11 cellular contexts compared by ENCODE assay signal in the genomic region with DNA sequence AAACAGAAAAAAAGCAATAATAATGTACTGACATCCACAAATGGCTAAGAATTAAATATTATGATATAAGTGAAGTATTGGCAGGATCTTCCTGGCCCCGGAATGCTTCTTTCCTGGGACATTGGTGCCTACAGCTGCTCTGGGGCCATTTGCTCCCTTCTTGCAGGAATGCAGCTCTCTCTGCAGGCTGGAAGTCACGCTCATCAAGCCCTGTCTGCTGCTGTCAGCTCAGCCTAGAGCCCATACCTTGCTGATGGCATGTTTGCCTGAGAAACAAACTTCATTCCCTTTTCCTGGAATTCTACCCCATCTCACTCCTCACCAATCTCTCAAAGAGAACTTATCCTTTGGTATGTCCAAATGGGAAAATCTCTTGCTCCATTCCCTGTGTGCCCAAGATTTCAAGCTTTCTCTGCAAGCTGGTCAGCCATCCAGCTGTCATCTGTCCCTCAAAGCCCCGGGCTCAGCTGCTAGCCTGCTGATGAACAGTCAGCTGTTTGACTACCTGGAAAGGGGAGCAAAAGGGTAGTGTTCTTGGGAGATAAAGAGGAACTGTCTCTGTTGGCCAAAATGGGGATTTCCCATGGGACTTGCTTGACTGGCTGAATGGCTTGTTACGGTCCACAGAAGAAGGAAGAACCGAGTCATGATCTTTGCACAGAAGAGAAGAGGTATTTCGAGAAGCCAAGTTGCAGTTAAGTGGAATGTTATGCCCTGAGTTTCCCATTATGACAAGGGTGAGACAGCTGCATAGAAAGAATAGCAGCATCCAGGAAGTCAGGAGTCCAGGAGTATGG. TPM values are rescaled to one million over a fixed set of nuclear protein-coding genes. Genes with fewer than 3 reads are reported as not detected.
A peak's percentile ranks its signal among the peaks of the same experiment; 100 is the strongest.
DNase-seq lines count a peak whose midpoint lies in the region; ATAC-seq, FAIRE-seq and TF ChIP-seq lines count a peak whose summit lies in the region.
"Had no signal": no experiment of that assay in that cellular context is flagged by ENCODE, and none has a peak within 500 bp of the region (broad histone marks: within the 10 kb centered on the region; RNA-seq: fewer than 3 reads in every experiment).

No MANE protein-coding gene starts in this region.

- TF ChIP-seq CTCF in mammary epithelial cell (conservative IDR thresholded peaks at IDR 0.05 in 1 of 2, IDR thresholded peaks at IDR 0.05 in 1 of 2; ENCODE audit: extremely low read depth in 1 of 2, insufficient read depth in 1 of 2, low read depth in 1 of 2, low read length in 2 of 2) (no peak), MCF 10A (IDR thresholded peaks at IDR 0.05; ENCODE audit: unreplicated experiment) (no peak)

- intact Hi-C loops in mammary epithelial cell (cut with micrococcal nuclease) (no loop called here), MCF 10A (cut with micrococcal nuclease) (no loop called here)
- intact Hi-C loops in activated T-helper 2 cell treated with anti-CD3 and anti-CD28 coated beads, Interferon-gamma antibody, Interleukin-2, Interleukin-4, amounts not matched to agents 10 μg/mL and 5 μg/mL and 100 μg/mL, durations not matched to agents 14 hours and 24 hours and 36 hours (cut with micrococcal nuclease), result no loop called here

- H3K36me3 Mint-ChIP-seq in MCF 10A (ENCODE audit: insufficient read depth, unreplicated experiment), result no peaks in the 10 kb centered on the region
- peaks cover 3% of the 10 kb centered on the region for H3K36me3 Mint-ChIP-seq in activated T-helper 2 cell treated with anti-CD3 and anti-CD28 coated beads, Interferon-gamma antibody, Interleukin-2, Interleukin-4, amounts not matched to agents 10 μg/mL and 5 μg/mL and 100 μg/mL, durations not matched to agents 14 hours and 24 hours and 36 hours (ENCODE audit: low read depth)
- H3K36me3 Mint-ChIP-seq in stimulated activated naive CD8-positive, alpha-beta T cell treated with anti-CD3 and anti-CD28 coated beads, Interleukin-15, Interleukin-2, amounts not matched to agents 100 ng/mL and 50 ng/mL, for 24 hours (ENCODE audit: low read depth), result no peaks in the 10 kb centered on the region

- H3K27ac Mint-ChIP-seq in MCF 10A (ENCODE audit: low read depth, unreplicated experiment), result no peak overlapping the region
- no peak overlapping the region for H3K27ac Mint-ChIP-seq in activated T-helper 2 cell treated with anti-CD3 and anti-CD28 coated beads, Interferon-gamma antibody, Interleukin-2, Interleukin-4, amounts not matched to agents 10 μg/mL and 5 μg/mL and 100 μg/mL, durations not matched to agents 14 hours and 24 hours and 36 hours
- H3K27ac Mint-ChIP-seq in stimulated activated naive CD8-positive, alpha-beta T cell treated with anti-CD3 and anti-CD28 coated beads, Interleukin-15, Interleukin-2, amounts not matched to agents 100 ng/mL and 50 ng/mL, for 24 hours, result peak overlapping the region; percentile 1

- no peak overlapping the region for H2AFZ ChIP-seq in mammary epithelial cell (ENCODE audit: low read depth, low read length)

- no peaks in the 10 kb centered on the region for H3K79me2 ChIP-seq in mammary epithelial cell (ENCODE audit: insufficient read depth, low read length)

- H3K36me3 ChIP-seq in mammary epithelial cell (ENCODE audit: insufficient read depth, low read length), result no peaks in the 10 kb centered on the region
- no peaks in the 10 kb centered on the region for H3K36me3 ChIP-seq in small intestine (ENCODE audit: control insufficient read depth in 2 of 2, insufficient read depth in 2 of 2, low read length in 2 of 2)

- H3K9ac ChIP-seq in mammary epithelial cell (ENCODE audit: insufficient read depth, low read length), result no peak overlapping the region

- dilution Hi-C loops in mammary epithelial cell (cut with HindIII; ENCODE audit: low sequenced_read_pairs), result no loop called here

- no peaks in the 10 kb centered on the region for H3K4me1 Mint-ChIP-seq in MCF 10A (ENCODE audit: insufficient read depth, unreplicated experiment)
- H3K4me1 Mint-ChIP-seq in activated T-helper 2 cell treated with anti-CD3 and anti-CD28 coated beads, Interferon-gamma antibody, Interleukin-2, Interleukin-4, amounts not matched to agents 10 μg/mL and 5 μg/mL and 100 μg/mL, durations not matched to agents 14 hours and 24 hours and 36 hours (ENCODE audit: low read depth), result peaks cover 2% of the 10 kb centered on the region
- peaks cover 16% of the 10 kb centered on the region for H3K4me1 Mint-ChIP-seq in stimulated activated naive CD8-positive, alpha-beta T cell treated with anti-CD3 and anti-CD28 coated beads, Interleukin-15, Interleukin-2, amounts not matched to agents 100 ng/mL and 50 ng/mL, for 24 hours (ENCODE audit: low read depth)

- CTCF ChIA-PET in mammary epithelial cell (lab: Charles Lee; ENCODE audit: low non-redundant PET) (no interaction called here), MCF 10A (lab: Yijun Ruan, JAX) (interaction anchor here (6.4 kb wide), 1 partner anchor 14 kb away, joined by 28 read pairs; no protein-coding TSS in a partner anchor)

- no peaks in the 10 kb centered on the region for H4K20me1 ChIP-seq in mammary epithelial cell (ENCODE audit: insufficient read depth, low read length)

- no peak for FAIRE-seq in small intestine (lab: Jason Lieb, UNC)

- POLR2A ChIA-PET in MCF 10A (lab: Yijun Ruan, JAX), result no interaction called here

- BruUV-seq in mammary epithelial cell (replicated peaks; lab: Mats Ljungman, UMichigan) (no TSS peak), MCF 10A (replicated peaks; lab: Mats Ljungman, UMichigan) (no TSS peak)

- no peaks in the 10 kb centered on the region for H3K27me3 ChIP-seq in mammary epithelial cell (ENCODE audit: insufficient read depth, low read length)
- H3K27me3 ChIP-seq in small intestine (ENCODE audit: control insufficient read depth in 2 of 2, insufficient read depth in 2 of 2, low read length in 2 of 2), result no peaks in the 10 kb centered on the region
- H3K27me3 ChIP-seq: body of pancreas had no signal

- in situ Hi-C loops in mammary epithelial cell (cut with MboI; ENCODE audit: low sequenced_read_pairs in 2 of 2), result no loop called here

- H3K27ac ChIP-seq in mammary epithelial cell (ENCODE audit: insufficient read depth, low read depth, low read length), result no peak overlapping the region
- H3K27ac ChIP-seq in small intestine (ENCODE audit: low read depth in 1 of 2, low read length in 1 of 2), result no peak overlapping the region
- H3K27ac ChIP-seq: body of pancreas had no signal

- no peaks in the 10 kb centered on the region for H3K4me1 ChIP-seq in mammary epithelial cell (ENCODE audit: insufficient read depth, low read length)
- peaks cover 0 to 5% of the 10 kb centered on the region in 2 donors for H3K4me1 ChIP-seq in small intestine (ENCODE audit: control insufficient read depth in 2 of 2, insufficient read depth in 1 of 2, low read depth in 1 of 2, low read length in 1 of 2)

- H3K9me3 ChIP-seq in mammary epithelial cell (replicated peaks; ENCODE audit: insufficient read depth, low read length) (no peaks in the 10 kb centered on the region), small intestine (ENCODE audit: control insufficient read depth, low read depth) (no peaks in the 10 kb centered on the region)
- H3K9me3 ChIP-seq: body of pancreas had no signal

- ATAC-seq in HG02852 (IDR thresholded peaks at IDR 0.05; ENCODE audit: unreplicated experiment), result peak; percentile 71
- ATAC-seq: body of pancreas had no signal

- no peak overlapping the region for H3K4me2 ChIP-seq in mammary epithelial cell (ENCODE audit: insufficient read depth, low read depth, low read length)

- peak; percentile 43 for DNase-seq in mammary epithelial cell
- no peak for DNase-seq in MCF 10A (ENCODE audit: unreplicated experiment)
- DNase-seq in activated T-helper 2 cell treated with anti-CD3 and anti-CD28 coated beads, Interferon-gamma antibody, Interleukin-2, Interleukin-4, amounts not matched to agents 10 μg/mL and 5 μg/mL and 100 μg/mL, durations not matched to agents 14 hours and 24 hours and 36 hours (ENCODE audit: low spot score), result peak; percentile 1
- DNase-seq in COLO668 (lab: John Stamatoyannopoulos, UW; ENCODE audit: unreplicated experiment), result no peak
- DNase-seq in small intestine, result no peak
- DNase-seq in nucleus accumbens (lab: John Stamatoyannopoulos, UW), result no peak
- DNase-seq: NCI-H2171 treated with DMSO at 0.1 percent for 48 hours, T1000 had no signal

- WGBS in mammary epithelial cell (ENCODE audit: low coverage, missing lambda C conversion rate), result 80% methylated on average over 6 of the region's 6 CpGs
- WGBS in small intestine, 3 donors, result 72 to 81% (median 75%) methylated on average over 6 of the region's 6 CpGs

- peaks cover 17% of the 10 kb centered on the region for H3K9me3 Mint-ChIP-seq in MCF 10A (ENCODE audit: unreplicated experiment)
- peaks cover 18% of the 10 kb centered on the region for H3K9me3 Mint-ChIP-seq in activated T-helper 2 cell treated with anti-CD3 and anti-CD28 coated beads, Interferon-gamma antibody, Interleukin-2, Interleukin-4, amounts not matched to agents 10 μg/mL and 5 μg/mL and 100 μg/mL, durations not matched to agents 14 hours and 24 hours and 36 hours
- H3K9me3 Mint-ChIP-seq in stimulated activated naive CD8-positive, alpha-beta T cell treated with anti-CD3 and anti-CD28 coated beads, Interleukin-15, Interleukin-2, amounts not matched to agents 100 ng/mL and 50 ng/mL, for 24 hours, result peaks cover 17% of the 10 kb centered on the region

- H3K4me3 ChIP-seq in mammary epithelial cell (replicated peaks in 1 of 3; ENCODE audit: insufficient read depth in 1 of 3, low read depth in 2 of 3, low read length in 3 of 3) (no peak overlapping the region), small intestine (ENCODE audit: low read depth in 1 of 2, low read length in 2 of 2) (no peak overlapping the region)
- H3K4me3 ChIP-seq: body of pancreas had no signal

- H3K4me3 Mint-ChIP-seq in MCF 10A (ENCODE audit: unreplicated experiment), result no peak overlapping the region
- no peak overlapping the region for H3K4me3 Mint-ChIP-seq in activated T-helper 2 cell treated with anti-CD3 and anti-CD28 coated beads, Interferon-gamma antibody, Interleukin-2, Interleukin-4, amounts not matched to agents 10 μg/mL and 5 μg/mL and 100 μg/mL, durations not matched to agents 14 hours and 24 hours and 36 hours (ENCODE audit: low read depth)
- no peak overlapping the region for H3K4me3 Mint-ChIP-seq in stimulated activated naive CD8-positive, alpha-beta T cell treated with anti-CD3 and anti-CD28 coated beads, Interleukin-15, Interleukin-2, amounts not matched to agents 100 ng/mL and 50 ng/mL, for 24 hours

- no peaks in the 10 kb centered on the region for H3K27me3 Mint-ChIP-seq in MCF 10A (ENCODE audit: insufficient read depth, unreplicated experiment)
- H3K27me3 Mint-ChIP-seq in activated T-helper 2 cell treated with anti-CD3 and anti-CD28 coated beads, Interferon-gamma antibody, Interleukin-2, Interleukin-4, amounts not matched to agents 10 μg/mL and 5 μg/mL and 100 μg/mL, durations not matched to agents 14 hours and 24 hours and 36 hours (ENCODE audit: low read depth), result peaks cover 9% of the 10 kb centered on the region
- H3K27me3 Mint-ChIP-seq in stimulated activated naive CD8-positive, alpha-beta T cell treated with anti-CD3 and anti-CD28 coated beads, Interleukin-15, Interleukin-2, amounts not matched to agents 100 ng/mL and 50 ng/mL, for 24 hours, result peaks cover 9% of the 10 kb centered on the region

RNA-seq across cellular contexts. Expression of a gene that starts 12.0 kb away (rescaled TPM):
- total RNA-seq in mammary epithelial cell (1 to 10 TPM; 1.4 to 4.0 TPM), MCF 10A (2022) (0.22 TPM in 1 of 2 replicates, not detected in the other)
- polyA plus RNA-seq in mammary epithelial cell (3.4 TPM), small intestine (100 to 1,000 TPM in 1 of 3 donors, 10 to 100 TPM in 2; 16.9 to 136 (median 86.7) TPM)
- polyA minus RNA-seq in mammary epithelial cell, result 8.9 TPM
- total RNA-seq in activated T-helper 2 cell treated with anti-CD3 and anti-CD28 coated beads, Interferon-gamma antibody, Interleukin-2, Interleukin-4, amounts not matched to agents 10 μg/mL and 5 μg/mL and 100 μg/mL, durations not matched to agents 14 hours and 24 hours and 36 hours, result 0.66 and 1.7 TPM in 2 replicates

RNA-seq across cellular contexts. Expression of a gene that starts 31.1 kb away (rescaled TPM):
- total RNA-seq in mammary epithelial cell, result 10 to 100 TPM; 25.0 to 45.6 TPM
- 139 TPM for polyA plus RNA-seq in mammary epithelial cell
- polyA minus RNA-seq in mammary epithelial cell, result 230 TPM
- 0.76 and 0.84 TPM in 2 replicates for total RNA-seq in MCF 10A (2022)
- total RNA-seq in activated T-helper 2 cell treated with anti-CD3 and anti-CD28 coated beads, Interferon-gamma antibody, Interleukin-2, Interleukin-4, amounts not matched to agents 10 μg/mL and 5 μg/mL and 100 μg/mL, durations not matched to agents 14 hours and 24 hours and 36 hours, result 0.64 and 1.5 TPM in 2 replicates
- polyA plus RNA-seq in small intestine, result 10 to 100 TPM in 1 of 3 donors, 1 to 10 TPM in 2; 4.0 to 39.4 (median 6.8) TPM

RNA-seq across cellular contexts. Expression of a gene that starts 36.4 kb away (rescaled TPM):
- total RNA-seq in mammary epithelial cell, result not detected
- polyA plus RNA-seq in mammary epithelial cell, result not detected
- not detected for polyA minus RNA-seq in mammary epithelial cell
- not detected in 2 replicates for total RNA-seq in MCF 10A (2022)
- not detected in 2 replicates for total RNA-seq in activated T-helper 2 cell treated with anti-CD3 and anti-CD28 coated beads, Interferon-gamma antibody, Interleukin-2, Interleukin-4, amounts not matched to agents 10 μg/mL and 5 μg/mL and 100 μg/mL, durations not matched to agents 14 hours and 24 hours and 36 hours
- under 1 TPM in 1 of 3 donors, not detected in 2; 0.28 TPM for polyA plus RNA-seq in small intestine

RNA-seq across cellular contexts. Expression of a gene that starts 53.2 kb away (rescaled TPM):
- total RNA-seq in mammary epithelial cell, result 1 to 10 TPM; 7.2 to 7.7 TPM
- 2.7 TPM for polyA plus RNA-seq in mammary epithelial cell
- polyA minus RNA-seq in mammary epithelial cell, result 1.9 TPM
- 7.2 and 8.5 TPM in 2 replicates for total RNA-seq in MCF 10A (2022)
- total RNA-seq in activated T-helper 2 cell treated with anti-CD3 and anti-CD28 coated beads, Interferon-gamma antibody, Interleukin-2, Interleukin-4, amounts not matched to agents 10 μg/mL and 5 μg/mL and 100 μg/mL, durations not matched to agents 14 hours and 24 hours and 36 hours, result 24.6 and 25.6 TPM in 2 replicates
- polyA plus RNA-seq in small intestine, result 10 to 100 TPM in 2 of 3 donors, 1 to 10 TPM in 1; 8.1 to 14.5 (median 12.2) TPM

Comparison
In these comparisons a context has a peak if more than half of its experiments do, and no peak if none do; other contexts are left out.
1. DNase-seq: peak in mammary epithelial cell (single experiment) and activated T-helper 2 cell treated with anti-CD3 and anti-CD28 coated beads, Interferon-gamma antibody, Interleukin-2, Interleukin-4, amounts not matched to agents 10 μg/mL and 5 μg/mL and 100 μg/mL, durations not matched to agents 14 hours and 24 hours and 36 hours (single experiment); none in MCF 10A (single experiment), COLO668 (single experiment), small intestine (single experiment) and nucleus accumbens (0 of 56).
2. RNA of a gene that starts 31.1 kb away (total RNA-seq): 25.0 to 45.6 TPM in mammary epithelial cell; 0.64 to 1.5 TPM in activated T-helper 2 cell treated with anti-CD3 and anti-CD28 coated beads, Interferon-gamma antibody, Interleukin-2, Interleukin-4, amounts not matched to agents 10 μg/mL and 5 μg/mL and 100 μg/mL, durations not matched to agents 14 hours and 24 hours and 36 hours and 0.76 to 0.84 TPM in MCF 10A; every median in the first group is over 10 times any median in the second.